Comparison of ENCODE assay signal across 1 cellular context in the genomic region with DNA sequence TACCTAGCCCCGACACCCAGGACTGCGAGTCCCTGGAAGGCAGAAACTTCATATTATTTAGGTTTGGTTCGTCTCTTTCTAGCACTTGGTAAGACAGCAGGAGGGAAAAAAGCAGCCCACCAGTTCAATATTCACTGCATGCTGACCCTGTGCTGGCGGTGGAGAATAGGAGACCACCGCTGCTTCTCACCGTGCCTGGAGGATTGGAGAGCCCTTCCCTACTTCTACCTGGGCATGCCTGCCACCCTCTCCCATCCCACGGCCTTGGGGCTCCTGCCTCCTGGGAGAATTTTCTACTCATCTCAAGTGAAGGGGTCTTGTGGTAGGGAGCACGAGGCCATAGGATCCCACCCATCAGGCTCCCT.
A peak's percentile ranks its signal among the peaks of the same experiment; 100 is the strongest.
TF ChIP-seq lines count a peak whose summit lies in the region.

No MANE protein-coding gene starts in this region.

TF ChIP-seq in K562, 482 proteins besides CTCF, POLR2A, EP300 and RAD21:
- TF ChIP-seq ZBED1 (IDR thresholded peaks at IDR 0.05): 0 out of 2 replicates have a peak, but pooled peaks have one; percentile 5
- no peak for TF ChIP-seq NR2C1 (IDR thresholded peaks at IDR 0.05)
- no peak for TF ChIP-seq NR2C1 (tag; IDR thresholded peaks at IDR 0.05)
- TF ChIP-seq HNRNPUL1 (IDR thresholded peaks at IDR 0.05; ENCODE audit: low read length): no peak
- TF ChIP-seq FOXA3 (CRISPR knock-in tag; conservative IDR thresholded peaks at IDR 0.05 in 1 of 2, IDR thresholded peaks at IDR 0.05 in 1 of 2): 0 out of 4 replicates have a peak, but pooled peaks of 1 of the 2 experiments have one; percentile 6
- no peak for TF ChIP-seq ETV5 (CRISPR knock-in tag; IDR thresholded peaks at IDR 0.05; ENCODE audit: low read depth)
- TF ChIP-seq, protein P1, sequence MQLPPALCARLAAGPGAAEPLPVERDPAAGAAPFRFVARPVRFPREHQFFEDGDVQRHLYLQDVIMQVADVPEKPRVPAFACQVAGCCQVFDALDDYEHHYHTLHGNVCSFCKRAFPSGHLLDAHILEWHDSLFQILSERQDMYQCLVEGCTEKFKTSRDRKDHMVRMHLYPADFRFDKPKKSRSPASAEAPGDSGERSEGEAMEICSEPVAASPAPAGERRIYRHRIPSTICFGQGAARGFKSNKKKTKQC (CRISPR knock-in tag; IDR thresholded peaks at IDR 0.05): 0 out of 2 replicates have a peak, but pooled peaks have one; percentile 10
- TF ChIP-seq ZNF12 (CRISPR knock-in tag; IDR thresholded peaks at IDR 0.05): peak; percentile 30; the same call in 1 of the 2 replicates
- TF ChIP-seq POLR2AphosphoS2 (IDR thresholded peaks at IDR 0.05; ENCODE audit: low read length): peak; percentile 67; the same call in 1 of the 2 replicates
- TF ChIP-seq ZBTB7A (IDR thresholded peaks at IDR 0.05; ENCODE audit: borderline replicate concordance, control insufficient read depth, low read depth, low read length): peak; percentile 31; the same call in 1 of the 2 replicates
- no peak for TF ChIP-seq NR4A1 (CRISPR knock-in tag; IDR thresholded peaks at IDR 0.05)
- TF ChIP-seq NR4A1 (tag; IDR thresholded peaks at IDR 0.05): no peak
- TF ChIP-seq NR1H2 (CRISPR knock-in tag; IDR thresholded peaks at IDR 0.05): 0 out of 2 replicates have a peak, but pooled peaks have one; percentile 24
